9 cellular contexts compared by ENCODE assay signal in genomic region chr4:143515905-143516304, GRCh38. TPM values are rescaled to one million over a fixed set of nuclear protein-coding genes. Genes with fewer than 3 reads are reported as not detected.
DNase-seq lines count a peak whose midpoint lies in the region; ATAC-seq and TF ChIP-seq lines count a peak whose summit lies in the region.
"Had no signal": no experiment of that assay in that cellular context is flagged by ENCODE, and none has a peak within 500 bp of the region (broad histone marks: within the 10 kb centered on the region; RNA-seq: fewer than 3 reads in every experiment).

No MANE protein-coding gene starts in this region.

- ATAC-seq in IMR-90 (ENCODE audit: low read depth): no peak
- ATAC-seq in naive thymus-derived CD4-positive, alpha-beta T cell: no peak

- H3K14ac ChIP-seq in IMR-90 (replicated peaks; ENCODE audit: low read depth, low read length): no peak overlapping the region

- TF ChIP-seq RAD21 in IMR-90 (IDR thresholded peaks at IDR 0.05; ENCODE audit: low read length): no peak

- no peak overlapping the region for H3K4ac ChIP-seq in IMR-90 (ENCODE audit: low read depth, low read length)

- H2AFZ ChIP-seq in IMR-90 (replicated peaks; ENCODE audit: low read length, poor library complexity) (no peak overlapping the region), mammary epithelial cell (ENCODE audit: low read depth, low read length) (no peak overlapping the region)

- POLR2A ChIA-PET in IMR-90 (lab: Charles Lee; ENCODE audit: unreplicated experiment): no interaction called here
- POLR2A ChIA-PET in naive thymus-derived CD4-positive, alpha-beta T cell (lab: Charles Lee): no interaction called here

- H2AK9ac ChIP-seq in IMR-90 (replicated peaks; ENCODE audit: low read depth, low read length, poor library complexity): no peak overlapping the region

- no TSS peak for BruUV-seq in IMR-90 (replicated peaks; lab: Mats Ljungman, UMichigan)
- no TSS peak for BruUV-seq in mammary epithelial cell (replicated peaks; lab: Mats Ljungman, UMichigan)

- no peaks in the 10 kb centered on the region for H3K9me3 ChIP-seq in BLaER1 treated with 17β-estradiol and CSF1 and Interleukin-3, amounts not matched to agents 10 nM and 100 nM (replicated peaks in 1 of 11)
- no peaks in the 10 kb centered on the region for H3K9me3 ChIP-seq in IMR-90 (ENCODE audit: control insufficient read depth, insufficient read depth, low read length)
- H3K9me3 ChIP-seq in mammary epithelial cell (replicated peaks; ENCODE audit: insufficient read depth, low read length): no peaks in the 10 kb centered on the region
- no peaks in the 10 kb centered on the region for H3K9me3 ChIP-seq in naive thymus-derived CD4-positive, alpha-beta T cell (ENCODE audit: control insufficient read depth in 2 of 3, low read length in 3 of 3)
- no peaks in the 10 kb centered on the region for H3K9me3 ChIP-seq in WERI-Rb-1 (ENCODE audit: severe bottlenecking)

- peaks cover 3 to 30% (median 13%) of the 10 kb centered on the region in 5 donors for H3K36me3 Mint-ChIP-seq in naive thymus-derived CD4-positive, alpha-beta T cell

- H3K27ac ChIP-seq in BLaER1 treated with 17β-estradiol and CSF1 and Interleukin-3, amounts not matched to agents 10 nM and 100 nM: no peak overlapping the region
- H3K27ac ChIP-seq in IMR-90 (ENCODE audit: insufficient read depth, low read length): no peak overlapping the region
- peak overlapping the region; percentile 92 for H3K27ac ChIP-seq in mammary epithelial cell (ENCODE audit: insufficient read depth, low read depth, low read length)
- peak overlapping the region; percentile 98 for H3K27ac ChIP-seq in naive thymus-derived CD4-positive, alpha-beta T cell (ENCODE audit: low read depth, low read length)
- H3K27ac ChIP-seq in WERI-Rb-1: no peak overlapping the region

- no peak overlapping the region for H3K23ac ChIP-seq in IMR-90 (ENCODE audit: low read depth, low read length)

- peaks cover 0 to 5% (median 0%) of the 10 kb centered on the region in 11 donors for H3K9me3 Mint-ChIP-seq in naive thymus-derived CD4-positive, alpha-beta T cell

- no peak overlapping the region for H4K8ac ChIP-seq in IMR-90 (ENCODE audit: low read depth in 2 of 2, low read length in 2 of 2)

- H3K27me3 Mint-ChIP-seq in naive thymus-derived CD4-positive, alpha-beta T cell: peaks cover 0 to 9% (median 0%) of the 10 kb centered on the region in 5 donors

- H3K36me3 ChIP-seq in BLaER1 treated with 17β-estradiol and CSF1 and Interleukin-3, amounts not matched to agents 10 nM and 100 nM: peaks cover 32 to 49% (median 38%) of the 10 kb centered on the region in 11 experiments
- H3K36me3 ChIP-seq in IMR-90 (ENCODE audit: control insufficient read depth, insufficient read depth, low read length) (peaks cover 7% of the 10 kb centered on the region), mammary epithelial cell (ENCODE audit: insufficient read depth, low read length) (peaks cover 23% of the 10 kb centered on the region), WERI-Rb-1 (peaks cover 53% of the 10 kb centered on the region)
- H3K36me3 ChIP-seq in naive thymus-derived CD4-positive, alpha-beta T cell (ENCODE audit: control insufficient read depth in 2 of 3, insufficient read depth in 3 of 3, low read length in 3 of 3): peaks cover 0 to 24% (median 0%) of the 10 kb centered on the region in 3 experiments

- dilution Hi-C loops in IMR-90 (cut with HindIII; ENCODE audit: low sequenced_read_pairs, unreplicated experiment): no loop called here
- dilution Hi-C loops in mammary epithelial cell (cut with HindIII; ENCODE audit: low sequenced_read_pairs): no loop called here

- no peak for TF ChIP-seq CTCF in IMR-90 (conservative IDR thresholded peaks at IDR 0.05; ENCODE audit: low read depth, low read length)
- TF ChIP-seq CTCF in mammary epithelial cell (conservative IDR thresholded peaks at IDR 0.05 in 1 of 2, IDR thresholded peaks at IDR 0.05 in 1 of 2; ENCODE audit: extremely low read depth in 1 of 2, insufficient read depth in 1 of 2, low read depth in 1 of 2, low read length in 2 of 2): no peak
- no peak for TF ChIP-seq CTCF in WERI-Rb-1 (IDR thresholded peaks at IDR 0.05; ENCODE audit: low read depth, low read length)

- peaks cover 27 to 74% (median 70%) of the 10 kb centered on the region in 11 experiments; a peak in 21 of 22 replicates for H4K20me1 ChIP-seq in BLaER1 treated with 17β-estradiol and CSF1 and Interleukin-3, amounts not matched to agents 10 nM and 100 nM
- H4K20me1 ChIP-seq in IMR-90 (ENCODE audit: insufficient read depth, low read length) (peaks cover 28% of the 10 kb centered on the region), mammary epithelial cell (ENCODE audit: insufficient read depth, low read length) (no peaks in the 10 kb centered on the region)

- in situ Hi-C loops in IMR-90 (cut with MboI; ENCODE audit: low sequenced_read_pairs) (no loop called here), mammary epithelial cell (cut with MboI; ENCODE audit: low sequenced_read_pairs in 2 of 2) (no loop called here)

- H2BK5ac ChIP-seq in IMR-90 (ENCODE audit: low read depth, low read length, poor library complexity, severe bottlenecking): no peak overlapping the region

- no peak overlapping the region for H3K56ac ChIP-seq in IMR-90 (ENCODE audit: extremely low read depth, insufficient read depth, low read length)

- intact Hi-C loops in IMR-90 (cut with micrococcal nuclease) (no loop called here), mammary epithelial cell (cut with micrococcal nuclease) (no loop called here)
- intact Hi-C loops in naive thymus-derived CD4-positive, alpha-beta T cell (cut with micrococcal nuclease): loop anchor here (1.0 to 10.0 kb wide), 5 partner anchors 9 to 1391 kb away; partner anchors contain the start of gene INPP4B (in 1 of the 2)

- H2BK15ac ChIP-seq in IMR-90 (ENCODE audit: low read depth, low read length): no peak overlapping the region

- no peak overlapping the region for H4K91ac ChIP-seq in IMR-90 (ENCODE audit: insufficient read depth, low read depth, low read length)

- H3K27ac Mint-ChIP-seq in naive thymus-derived CD4-positive, alpha-beta T cell: peak overlapping the region in 8 of 9 donors; percentile 25 to 84 (median 72)

- H3K9me1 ChIP-seq in IMR-90 (ENCODE audit: insufficient read depth, low read length): no peaks in the 10 kb centered on the region

- peaks cover 19 to 54% (median 31%) of the 10 kb centered on the region in 10 experiments for H3K4me1 ChIP-seq in BLaER1 treated with 17β-estradiol and CSF1 and Interleukin-3, amounts not matched to agents 10 nM and 100 nM
- H3K4me1 ChIP-seq in IMR-90 (ENCODE audit: control insufficient read depth, insufficient read depth, low read length) (no peaks in the 10 kb centered on the region), mammary epithelial cell (ENCODE audit: insufficient read depth, low read length) (peaks cover 6% of the 10 kb centered on the region)
- H3K4me1 ChIP-seq in naive thymus-derived CD4-positive, alpha-beta T cell (ENCODE audit: control insufficient read depth in 2 of 2, insufficient read depth in 2 of 2, low read length in 2 of 2): peaks cover 20 to 44% of the 10 kb centered on the region in 2 donors

- H3K4me1 Mint-ChIP-seq in naive thymus-derived CD4-positive, alpha-beta T cell: peaks cover 38 to 77% (median 60%) of the 10 kb centered on the region in 7 donors

- H4K5ac ChIP-seq in IMR-90 (ENCODE audit: low read depth, low read length): no peak overlapping the region

- peaks cover 73% of the 10 kb centered on the region for H3K79me2 ChIP-seq in mammary epithelial cell (ENCODE audit: insufficient read depth, low read length)

- H3K4me2 ChIP-seq in BLaER1 treated with 17β-estradiol and CSF1 and Interleukin-3, amounts not matched to agents 10 nM and 100 nM: peak overlapping the region; percentile 78 to 97 (median 91)
- H3K4me2 ChIP-seq in IMR-90 (ENCODE audit: low read depth, low read length) (peak overlapping the region; percentile 59), mammary epithelial cell (ENCODE audit: insufficient read depth, low read depth, low read length) (peak overlapping the region; percentile 93)

- H2BK20ac ChIP-seq in IMR-90 (ENCODE audit: low read depth, low read length): no peak overlapping the region

- no peak overlapping the region for H2AK5ac ChIP-seq in IMR-90 (ENCODE audit: low read depth, low read length)

- peak overlapping the region; percentile 65 to 97 (median 89); a peak in 18 of 20 replicates for H3K4me3 ChIP-seq in BLaER1 treated with 17β-estradiol and CSF1 and Interleukin-3, amounts not matched to agents 10 nM and 100 nM
- H3K4me3 ChIP-seq in IMR-90 (ENCODE audit: insufficient read depth, low read depth, low read length) (no peak overlapping the region), mammary epithelial cell (replicated peaks in 1 of 3; ENCODE audit: insufficient read depth in 1 of 3, low read depth in 2 of 3, low read length in 3 of 3) (peak overlapping the region; percentile 90 to 97 (median 93)), WERI-Rb-1 (ENCODE audit: low read depth, low read length) (no peak overlapping the region)
- no peak overlapping the region for H3K4me3 ChIP-seq in naive thymus-derived CD4-positive, alpha-beta T cell (ENCODE audit: low read length)

- peak overlapping the region in 8 of 11 experiments; percentile 86 to 93 (median 92); a peak in 10 of 22 replicates for H3K9ac ChIP-seq in BLaER1 treated with 17β-estradiol and CSF1 and Interleukin-3, amounts not matched to agents 10 nM and 100 nM
- H3K9ac ChIP-seq in IMR-90 (ENCODE audit: low read depth, low read length) (no peak overlapping the region), mammary epithelial cell (ENCODE audit: insufficient read depth, low read length) (no peak overlapping the region)

- H3K27me3 ChIP-seq in BLaER1 treated with 17β-estradiol and CSF1 and Interleukin-3, amounts not matched to agents 10 nM and 100 nM: no peaks in the 10 kb centered on the region
- no peaks in the 10 kb centered on the region for H3K27me3 ChIP-seq in IMR-90 (ENCODE audit: control insufficient read depth, insufficient read depth, low read length)
- H3K27me3 ChIP-seq in mammary epithelial cell (ENCODE audit: insufficient read depth, low read length): no peaks in the 10 kb centered on the region
- no peaks in the 10 kb centered on the region for H3K27me3 ChIP-seq in naive thymus-derived CD4-positive, alpha-beta T cell (ENCODE audit: control insufficient read depth in 2 of 2, insufficient read depth in 2 of 2, low read length in 2 of 2)
- H3K27me3 ChIP-seq in WERI-Rb-1 (ENCODE audit: insufficient read depth, low read depth, severe bottlenecking): no peaks in the 10 kb centered on the region

- TF ChIP-seq POLR2A in IMR-90 (IDR thresholded peaks at IDR 0.05; ENCODE audit: low read depth, low read length): no peak

- no peak for DNase-seq in IMR-90
- DNase-seq in mammary epithelial cell: no peak
- no peak for DNase-seq in naive thymus-derived CD4-positive, alpha-beta T cell
- DNase-seq in dedifferentiated amniotic fluid mesenchymal stem cell (ENCODE audit: extremely low spot score): no peak
- no peak for DNase-seq in WERI-Rb-1
- no peak for DNase-seq in HUDEP-2 (lab: John Stamatoyannopoulos, UW; ENCODE audit: unreplicated experiment in 76 of 76)
- no peak for DNase-seq in GDM1 (lab: John Stamatoyannopoulos, UW)
- DNase-seq: activated gamma-delta T cell had no signal

- no peak overlapping the region for H3K18ac ChIP-seq in IMR-90 (ENCODE audit: low read depth, low read length)

- H2BK120ac ChIP-seq in IMR-90 (ENCODE audit: low read depth, low read length): no peak overlapping the region

- H3K79me1 ChIP-seq in IMR-90 (ENCODE audit: low read depth in 1 of 2, low read length in 2 of 2): peaks cover 8 to 16% of the 10 kb centered on the region in 2 experiments; a peak in 3 of 4 replicates

- peak overlapping the region; percentile 56 to 99 (median 88) for H3K4me3 Mint-ChIP-seq in naive thymus-derived CD4-positive, alpha-beta T cell

- CTCF ChIA-PET in IMR-90 (lab: Yijun Ruan, JAX): no interaction called here
- CTCF ChIA-PET in mammary epithelial cell (lab: Charles Lee; ENCODE audit: low non-redundant PET): no interaction called here
- CTCF ChIA-PET in naive thymus-derived CD4-positive, alpha-beta T cell (lab: Charles Lee): interaction anchor here (1.3 kb wide), 1 partner anchor 43 kb away, joined by 3 read pairs; no protein-coding TSS in a partner anchor

RNA-seq across cellular contexts. Expression of gene SMARCA5, which starts 2.4 kb away (rescaled TPM):
- total RNA-seq in IMR-90 (2012; rRNA removed) (14.7 and 28.6 TPM in 2 replicates), mammary epithelial cell (10 to 100 TPM; 32.2 to 36.4 TPM)
- polyA plus RNA-seq in IMR-90 (2012; rRNA removed) (8.6 and 11.5 TPM in 2 replicates), mammary epithelial cell (11.8 TPM)
- polyA plus RNA-seq in IMR-90 (2012; cell fraction: cytosol; rRNA removed): 2.9 and 3.6 TPM in 2 replicates
- polyA plus RNA-seq in IMR-90 (2012; cell fraction: nucleus; rRNA removed; ENCODE audit: low replicate concordance): 4.7 and 9.8 TPM in 2 replicates
- 26.7 TPM for polyA minus RNA-seq in mammary epithelial cell
- total RNA-seq in naive thymus-derived CD4-positive, alpha-beta T cell: 10 to 100 TPM; 48.3 to 58.2 (median 54.4) TPM
- 10 to 100 TPM; 24.2 to 32.9 TPM for polyA plus RNA-seq in naive thymus-derived CD4-positive, alpha-beta T cell

Comparison
In these comparisons a context has a peak if more than half of its experiments do, and no peak if none do; other contexts are left out.
1. H3K27ac ChIP-seq: peak in mammary epithelial cell (single experiment) and naive thymus-derived CD4-positive, alpha-beta T cell (single experiment); none in BLaER1 treated with 17β-estradiol and CSF1 and Interleukin-3, amounts not matched to agents 10 nM and 100 nM (0 of 11), IMR-90 (single experiment) and WERI-Rb-1 (single experiment).
2. H3K4me3 ChIP-seq: peak in BLaER1 treated with 17β-estradiol and CSF1 and Interleukin-3, amounts not matched to agents 10 nM and 100 nM (10 of 10) and mammary epithelial cell (3 of 3); none in IMR-90 (single experiment), naive thymus-derived CD4-positive, alpha-beta T cell (single experiment) and WERI-Rb-1 (single experiment).
3. H3K9ac ChIP-seq: peak in BLaER1 treated with 17β-estradiol and CSF1 and Interleukin-3, amounts not matched to agents 10 nM and 100 nM (8 of 11); none in IMR-90 (single experiment) and mammary epithelial cell (single experiment).
4. intact Hi-C loops: an anchor here in naive thymus-derived CD4-positive, alpha-beta T cell (1.0 to 10.0 kb wide); none called in IMR-90 and mammary epithelial cell.
5. Peak in every context shown above with its lines, with median percentiles within 50 percentile points of each other: H3K4me2 ChIP-seq.